Comparison of ENCODE assay signal across 10 cellular contexts in the genomic region with DNA sequence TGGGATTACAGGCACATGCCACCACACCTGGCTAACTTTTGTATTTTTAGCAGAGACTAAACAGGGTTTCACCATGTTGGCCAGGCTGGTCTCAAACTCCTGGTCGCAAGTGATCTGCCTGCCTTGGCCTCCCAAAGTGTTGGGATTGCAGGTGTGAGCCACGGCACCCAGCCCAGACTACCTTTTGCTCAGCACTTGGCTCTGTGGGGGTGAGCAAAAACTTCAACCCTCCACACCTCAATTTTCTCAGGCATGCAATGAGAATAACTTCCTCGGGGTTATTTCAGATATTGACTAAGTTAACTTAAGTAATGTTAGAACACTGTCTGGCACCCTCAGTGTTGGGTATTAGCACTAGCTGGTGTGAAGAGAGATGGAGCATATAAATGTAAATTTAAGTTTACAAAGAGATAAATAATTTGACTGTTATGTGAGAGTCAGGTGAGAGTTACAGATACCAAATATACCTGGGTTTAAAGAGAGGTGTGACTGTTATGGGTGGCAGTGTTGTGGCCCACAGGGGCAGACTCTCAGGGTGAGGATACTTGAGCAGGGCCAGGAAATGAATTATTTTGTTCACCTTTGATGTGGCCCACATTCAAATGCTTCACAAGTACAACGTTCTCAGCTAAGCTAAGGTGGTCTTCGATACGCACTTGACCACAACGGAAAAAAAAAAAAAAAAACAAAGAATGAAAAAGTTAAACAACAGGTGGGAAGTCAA. TPM values are rescaled to one million over a fixed set of nuclear protein-coding genes. Genes with fewer than 3 reads are reported as not detected.
DNase-seq lines count a peak whose midpoint lies in the region; ATAC-seq and TF ChIP-seq lines count a peak whose summit lies in the region.
"Had no signal": no experiment of that assay in that cellular context is flagged by ENCODE, and none has a peak within 500 bp of the region (broad histone marks: within the 10 kb centered on the region; RNA-seq: fewer than 3 reads in every experiment).

No MANE protein-coding gene starts in this region.

- TF ChIP-seq EP300 in upper lobe of left lung (IDR thresholded peaks at IDR 0.05) = no peak

- no peaks in the 10 kb centered on the region for H3K27me3 Mint-ChIP-seq in activated naive CD4-positive, alpha-beta T cell treated with anti-CD3 and anti-CD28 coated beads, Interleukin-2, amount 50 U/mL, for 24 hours
- no peaks in the 10 kb centered on the region for H3K27me3 Mint-ChIP-seq in stimulated activated naive CD8-positive, alpha-beta T cell treated with anti-CD3 and anti-CD28 coated beads, Interleukin-15, Interleukin-2, amounts not matched to agents 100 ng/mL and 50 ng/mL, for 24 hours

- TF ChIP-seq POLR2A in upper lobe of left lung (IDR thresholded peaks at IDR 0.05) = no peak

- peaks cover 2% of the 10 kb centered on the region for H3K36me3 Mint-ChIP-seq in activated naive CD4-positive, alpha-beta T cell treated with anti-CD3 and anti-CD28 coated beads, Interleukin-2, amount 50 U/mL, for 24 hours
- peaks cover 4% of the 10 kb centered on the region for H3K36me3 Mint-ChIP-seq in stimulated activated naive CD8-positive, alpha-beta T cell treated with anti-CD3 and anti-CD28 coated beads, Interleukin-15, Interleukin-2, amounts not matched to agents 100 ng/mL and 50 ng/mL, for 24 hours (ENCODE audit: low read depth)

- H3K36me3 ChIP-seq in upper lobe of left lung = no peaks in the 10 kb centered on the region
- H3K36me3 ChIP-seq: gastrocnemius medialis had no signal

- peaks cover 0 to 4% (median 0%) of the 10 kb centered on the region in 4 donors for H3K4me1 ChIP-seq in upper lobe of left lung
- H3K4me1 ChIP-seq: gastrocnemius medialis had no signal

- peaks cover 87% of the 10 kb centered on the region for H3K4me1 Mint-ChIP-seq in activated naive CD4-positive, alpha-beta T cell treated with anti-CD3 and anti-CD28 coated beads, Interleukin-2, amount 50 U/mL, for 24 hours
- peaks cover 80% of the 10 kb centered on the region for H3K4me1 Mint-ChIP-seq in stimulated activated naive CD8-positive, alpha-beta T cell treated with anti-CD3 and anti-CD28 coated beads, Interleukin-15, Interleukin-2, amounts not matched to agents 100 ng/mL and 50 ng/mL, for 24 hours (ENCODE audit: low read depth)

- peak; percentile 0 for ATAC-seq in HG02884 (IDR thresholded peaks at IDR 0.05; ENCODE audit: unreplicated experiment)
- ATAC-seq in upper lobe of left lung (ENCODE audit: low FRiP score in 2 of 2) = no peak
- ATAC-seq: gastrocnemius medialis had no signal

- peak overlapping the region in 1 of 4 donors; percentile 35 for H3K27ac ChIP-seq in upper lobe of left lung
- H3K27ac ChIP-seq: gastrocnemius medialis had no signal

- DNase-seq in activated naive CD4-positive, alpha-beta T cell treated with Interleukin-2 at 50 U/mL for 16 hours = no peak
- peak; percentile 15 for DNase-seq in T-helper 9 cell
- DNase-seq in NOMO-1 treated with dmso at 0.1 percent for 144 hours (lab: John Stamatoyannopoulos, UW; ENCODE audit: unreplicated experiment) = no peak
- no peak for DNase-seq in upper lobe of left lung
- no peak for DNase-seq in NCI-H524 treated with DMSO at 0.1 percent for 48 hours (lab: John Stamatoyannopoulos, UW)

- H3K4me3 ChIP-seq in upper lobe of left lung = no peak overlapping the region
- H3K4me3 ChIP-seq: gastrocnemius medialis, skin epidermis had no signal

- no peaks in the 10 kb centered on the region for H3K9me3 ChIP-seq in upper lobe of left lung
- H3K9me3 ChIP-seq: gastrocnemius medialis had no signal

- H3K27me3 ChIP-seq in upper lobe of left lung = no peaks in the 10 kb centered on the region
- H3K27me3 ChIP-seq: gastrocnemius medialis had no signal

- H3K4me3 Mint-ChIP-seq in activated naive CD4-positive, alpha-beta T cell treated with anti-CD3 and anti-CD28 coated beads, Interleukin-2, amount 50 U/mL, for 24 hours = peak overlapping the region; percentile 73
- H3K4me3 Mint-ChIP-seq in stimulated activated naive CD8-positive, alpha-beta T cell treated with anti-CD3 and anti-CD28 coated beads, Interleukin-15, Interleukin-2, amounts not matched to agents 100 ng/mL and 50 ng/mL, for 24 hours = peak overlapping the region; percentile 72

- WGBS in upper lobe of left lung, 2 donors = 61 to 73% methylated on average over 6 to 7 of the region's 7 CpGs

- TF ChIP-seq CTCF in upper lobe of left lung (IDR thresholded peaks at IDR 0.05) = no peak

- peak overlapping the region; percentile 94 for H3K27ac Mint-ChIP-seq in activated naive CD4-positive, alpha-beta T cell treated with anti-CD3 and anti-CD28 coated beads, Interleukin-2, amount 50 U/mL, for 24 hours
- peak overlapping the region; percentile 94 for H3K27ac Mint-ChIP-seq in stimulated activated naive CD8-positive, alpha-beta T cell treated with anti-CD3 and anti-CD28 coated beads, Interleukin-15, Interleukin-2, amounts not matched to agents 100 ng/mL and 50 ng/mL, for 24 hours

- no peaks in the 10 kb centered on the region for H3K9me3 Mint-ChIP-seq in activated naive CD4-positive, alpha-beta T cell treated with anti-CD3 and anti-CD28 coated beads, Interleukin-2, amount 50 U/mL, for 24 hours
- H3K9me3 Mint-ChIP-seq in stimulated activated naive CD8-positive, alpha-beta T cell treated with anti-CD3 and anti-CD28 coated beads, Interleukin-15, Interleukin-2, amounts not matched to agents 100 ng/mL and 50 ng/mL, for 24 hours = no peaks in the 10 kb centered on the region

RNA-seq across cellular contexts. Expression of a gene that starts 29.0 kb away (rescaled TPM):
- total RNA-seq in upper lobe of left lung = 10 to 100 TPM; 13.4 to 44.0 (median 23.6) TPM

RNA-seq across cellular contexts. Expression of a gene that starts 32.7 kb away (rescaled TPM):
- 1 to 10 TPM in 3 of 6 donors, under 1 TPM in 1, not detected in 2; 0.98 to 2.1 (median 1.1) TPM for total RNA-seq in upper lobe of left lung
- total RNA-seq: gastrocnemius medialis had no signal

RNA-seq across cellular contexts. Expression of a gene that starts 41.7 kb away (rescaled TPM):
- total RNA-seq in upper lobe of left lung = 10 to 100 TPM; 23.9 to 91.2 (median 70.1) TPM
